In genomic region chr6:6518627-6519026, GRCh38 we compare ENCODE assay signal across 26 cellular contexts.
"Had no signal": no experiment of that assay in that cellular context is flagged by ENCODE, and none has a peak within 500 bp of the region (broad histone marks: within the 10 kb centered on the region; RNA-seq: fewer than 3 reads in every experiment).

No MANE protein-coding gene starts in this region.

- H3K4me1 Mint-ChIP-seq: neural progenitor cell had no signal

- H3K9ac ChIP-seq: neural progenitor cell, parathyroid adenoma had no signal

- H3K4me3 Mint-ChIP-seq: natural killer cell; nephron; neural progenitor cell; stimulated activated effector memory CD8-positive, alpha-beta T cell treated with anti-CD3 and anti-CD28 coated beads, Interleukin-12 subunit alpha, Interleukin-12 subunit beta, amount 100 ng/mL, for 72 hours; stimulated activated naive B cell treated with anti-CD40 and anti-IgM and Interleukin-4, amounts not matched to agents 10 μg/mL and 1 μg/mL and 100 μg/mL, for 72 hours; stimulated activated naive CD8-positive, alpha-beta T cell treated with anti-CD3 and anti-CD28 coated beads, Interleukin-15, Interleukin-2, amounts not matched to agents 100 ng/mL and 50 ng/mL, for 24 hours had no signal

- H3K79me2 ChIP-seq: parathyroid adenoma had no signal

- DNase-seq: natural killer cell; occipital lobe; ovary; psoas muscle; right cardiac atrium; right lobe of liver; sigmoid colon; small intestine; stimulated activated CD4-positive, alpha-beta T cell treated with anti-CD3 and anti-CD28 coated beads, Interleukin-15, amount 100 ng/mL, for 24 hours; stimulated activated CD4-positive, alpha-beta T cell treated with anti-CD3 and anti-CD28 coated beads, Interleukin-2, amount 100 ng/mL, for 24 hours; stimulated activated CD4-positive, alpha-beta T cell treated with anti-CD3 and anti-CD28 coated beads, Interleukin-2, amount 100 ng/mL, for 48 hours; stimulated activated CD4-positive, alpha-beta T cell treated with anti-CD3 and anti-CD28 coated beads, Interleukin-4, amount 100 ng/mL, for 24 hours; stimulated activated naive B cell treated with anti-CD40 and anti-IgM and Interleukin-4, amounts not matched to agents 10 μg/mL and 1 μg/mL and 100 μg/mL, for 72 hours; stimulated activated naive CD4-positive, alpha-beta T cell treated with Interleukin-2 at 50 U/mL for 16 hours; stomach; thyroid gland; upper lobe of left lung had no signal

- H3K4me3 ChIP-seq: neural progenitor cell, ovary, psoas muscle, right lobe of liver, sigmoid colon, stomach, thoracic aorta, thyroid gland, tibial nerve, upper lobe of left lung, vagina had no signal

- H3K27me3 ChIP-seq: neural progenitor cell, ovary, right lobe of liver, tibial nerve, upper lobe of left lung, vagina had no signal

- H3K36me3 ChIP-seq: neural progenitor cell, ovary, right lobe of liver, sigmoid colon, stomach, thoracic aorta, thyroid gland, tibial nerve, upper lobe of left lung, vagina had no signal

- H3K27ac Mint-ChIP-seq: natural killer cell; nephron; neural progenitor cell; progenitor cell of endocrine pancreas; stimulated activated effector memory CD8-positive, alpha-beta T cell treated with anti-CD3 and anti-CD28 coated beads, Interleukin-12 subunit alpha, Interleukin-12 subunit beta, amount 100 ng/mL, for 72 hours; stimulated activated naive B cell treated with anti-CD40 and anti-IgM and Interleukin-4, amounts not matched to agents 10 μg/mL and 1 μg/mL and 100 μg/mL, for 72 hours; stimulated activated naive CD8-positive, alpha-beta T cell treated with anti-CD3 and anti-CD28 coated beads, Interleukin-15, Interleukin-2, amounts not matched to agents 100 ng/mL and 50 ng/mL, for 24 hours had no signal

- H3K4me1 ChIP-seq: neural progenitor cell, parathyroid adenoma, psoas muscle, right lobe of liver, sigmoid colon, stomach, thyroid gland, tibial nerve, upper lobe of left lung, vagina had no signal

- ATAC-seq: natural killer cell; psoas muscle; right cardiac atrium; right lobe of liver; stimulated activated effector memory CD8-positive, alpha-beta T cell treated with anti-CD3 and anti-CD28 coated beads, Interleukin-12 subunit alpha, Interleukin-12 subunit beta, amount 100 ng/mL, for 72 hours; stimulated activated naive B cell treated with anti-CD40 and anti-IgM and Interleukin-4, amounts not matched to agents 10 μg/mL and 1 μg/mL and 100 μg/mL, for 72 hours had no signal

- H3K36me3 Mint-ChIP-seq: natural killer cell; neural progenitor cell; stimulated activated effector memory CD8-positive, alpha-beta T cell treated with anti-CD3 and anti-CD28 coated beads, Interleukin-12 subunit alpha, Interleukin-12 subunit beta, amount 100 ng/mL, for 72 hours; stimulated activated naive B cell treated with anti-CD40 and anti-IgM and Interleukin-4, amounts not matched to agents 10 μg/mL and 1 μg/mL and 100 μg/mL, for 72 hours had no signal

- H3K4me2 ChIP-seq: neural progenitor cell had no signal

- H3K9me3 Mint-ChIP-seq: natural killer cell; nephron; neural progenitor cell; stimulated activated effector memory CD8-positive, alpha-beta T cell treated with anti-CD3 and anti-CD28 coated beads, Interleukin-12 subunit alpha, Interleukin-12 subunit beta, amount 100 ng/mL, for 72 hours; stimulated activated naive B cell treated with anti-CD40 and anti-IgM and Interleukin-4, amounts not matched to agents 10 μg/mL and 1 μg/mL and 100 μg/mL, for 72 hours; stimulated activated naive CD8-positive, alpha-beta T cell treated with anti-CD3 and anti-CD28 coated beads, Interleukin-15, Interleukin-2, amounts not matched to agents 100 ng/mL and 50 ng/mL, for 24 hours had no signal

- H3K9me3 ChIP-seq: ovary, psoas muscle, right lobe of liver, sigmoid colon, stomach, thoracic aorta, thyroid gland, tibial nerve, upper lobe of left lung, vagina had no signal

- H3K27ac ChIP-seq: neural progenitor cell, ovary, parathyroid adenoma, psoas muscle, right lobe of liver, sigmoid colon, stomach, thoracic aorta, thyroid gland, tibial nerve, upper lobe of left lung, vagina had no signal

- H2AFZ ChIP-seq: neural progenitor cell, parathyroid adenoma had no signal
